Comparison of ENCODE assay signal across 1 cellular context in the genomic region with DNA sequence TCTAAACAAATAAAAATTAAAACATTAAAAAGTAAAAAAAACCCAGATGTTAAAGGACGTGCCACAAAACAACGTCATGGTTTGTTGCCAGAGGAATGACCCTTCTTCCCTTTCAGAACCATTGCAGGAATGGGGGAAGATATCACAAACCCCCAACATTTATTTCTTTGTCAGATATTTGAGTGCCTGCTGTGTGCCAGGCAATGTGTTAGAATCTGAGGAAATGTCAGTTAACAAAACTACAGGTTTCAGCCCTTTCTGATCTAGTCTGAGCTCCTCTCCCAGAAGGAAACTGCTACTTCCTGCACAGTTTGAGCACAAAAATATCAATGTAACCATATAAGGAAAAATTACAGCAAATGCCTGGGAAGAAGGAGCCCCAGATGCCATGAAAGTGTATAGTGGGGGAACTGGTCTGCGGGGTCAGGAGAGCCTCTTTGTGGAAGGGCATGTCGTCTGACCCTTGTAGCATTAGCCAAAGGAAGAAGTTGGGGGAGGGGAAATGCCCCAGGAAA.
TF ChIP-seq lines count a peak whose summit lies in the region.

No MANE protein-coding gene starts in this region.

TF ChIP-seq in K562, 482 proteins besides CTCF, POLR2A, EP300 and RAD21:
- TF ChIP-seq KDM2B (CRISPR knock-in tag; IDR thresholded peaks at IDR 0.05) (no peak), FOXM1 (IDR thresholded peaks at IDR 0.05; ENCODE audit: low read depth) (no peak), FOXM1 (CRISPR knock-in tag; IDR thresholded peaks at IDR 0.05; ENCODE audit: low read depth) (no peak), ZSCAN32 (CRISPR knock-in tag; IDR thresholded peaks at IDR 0.05) (no peak), ETV1 (tag; conservative IDR thresholded peaks at IDR 0.05; ENCODE audit: low read depth) (0 out of 2 replicates have a peak, but pooled peaks have one; percentile 11)
- TF ChIP-seq, protein P1, sequence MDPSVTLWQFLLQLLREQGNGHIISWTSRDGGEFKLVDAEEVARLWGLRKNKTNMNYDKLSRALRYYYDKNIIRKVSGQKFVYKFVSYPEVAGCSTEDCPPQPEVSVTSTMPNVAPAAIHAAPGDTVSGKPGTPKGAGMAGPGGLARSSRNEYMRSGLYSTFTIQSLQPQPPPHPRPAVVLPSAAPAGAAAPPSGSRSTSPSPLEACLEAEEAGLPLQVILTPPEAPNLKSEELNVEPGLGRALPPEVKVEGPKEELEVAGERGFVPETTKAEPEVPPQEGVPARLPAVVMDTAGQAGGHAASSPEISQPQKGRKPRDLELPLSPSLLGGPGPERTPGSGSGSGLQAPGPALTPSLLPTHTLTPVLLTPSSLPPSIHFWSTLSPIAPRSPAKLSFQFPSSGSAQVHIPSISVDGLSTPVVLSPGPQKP (CRISPR knock-in tag; IDR thresholded peaks at IDR 0.05), result no peak
